1 cellular context compared by ENCODE assay signal in the genomic region with DNA sequence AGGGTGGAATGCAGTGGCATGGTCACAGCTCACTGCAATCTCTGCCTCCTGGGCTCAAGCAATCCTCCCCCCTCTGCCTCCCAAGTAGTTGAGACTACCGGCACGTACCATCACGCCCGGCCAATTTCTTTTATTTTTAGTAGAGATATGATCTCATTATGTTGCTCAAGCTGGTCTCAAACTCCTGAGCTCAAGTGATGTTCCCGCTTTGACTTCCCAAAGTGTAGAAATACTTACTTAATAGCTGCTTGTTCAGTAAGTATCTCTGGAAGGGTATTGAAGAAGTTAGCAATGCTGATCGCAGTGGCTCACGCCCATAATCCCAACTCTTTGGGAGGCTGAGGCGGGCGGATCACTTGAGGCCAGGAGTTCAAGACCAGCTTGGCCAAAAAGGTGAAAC.
TF ChIP-seq lines count a peak whose summit lies in the region.

No MANE protein-coding gene starts in this region.

TF ChIP-seq in HepG2, 621 proteins besides CTCF, POLR2A, EP300 and RAD21:
- TF ChIP-seq, protein P1, sequence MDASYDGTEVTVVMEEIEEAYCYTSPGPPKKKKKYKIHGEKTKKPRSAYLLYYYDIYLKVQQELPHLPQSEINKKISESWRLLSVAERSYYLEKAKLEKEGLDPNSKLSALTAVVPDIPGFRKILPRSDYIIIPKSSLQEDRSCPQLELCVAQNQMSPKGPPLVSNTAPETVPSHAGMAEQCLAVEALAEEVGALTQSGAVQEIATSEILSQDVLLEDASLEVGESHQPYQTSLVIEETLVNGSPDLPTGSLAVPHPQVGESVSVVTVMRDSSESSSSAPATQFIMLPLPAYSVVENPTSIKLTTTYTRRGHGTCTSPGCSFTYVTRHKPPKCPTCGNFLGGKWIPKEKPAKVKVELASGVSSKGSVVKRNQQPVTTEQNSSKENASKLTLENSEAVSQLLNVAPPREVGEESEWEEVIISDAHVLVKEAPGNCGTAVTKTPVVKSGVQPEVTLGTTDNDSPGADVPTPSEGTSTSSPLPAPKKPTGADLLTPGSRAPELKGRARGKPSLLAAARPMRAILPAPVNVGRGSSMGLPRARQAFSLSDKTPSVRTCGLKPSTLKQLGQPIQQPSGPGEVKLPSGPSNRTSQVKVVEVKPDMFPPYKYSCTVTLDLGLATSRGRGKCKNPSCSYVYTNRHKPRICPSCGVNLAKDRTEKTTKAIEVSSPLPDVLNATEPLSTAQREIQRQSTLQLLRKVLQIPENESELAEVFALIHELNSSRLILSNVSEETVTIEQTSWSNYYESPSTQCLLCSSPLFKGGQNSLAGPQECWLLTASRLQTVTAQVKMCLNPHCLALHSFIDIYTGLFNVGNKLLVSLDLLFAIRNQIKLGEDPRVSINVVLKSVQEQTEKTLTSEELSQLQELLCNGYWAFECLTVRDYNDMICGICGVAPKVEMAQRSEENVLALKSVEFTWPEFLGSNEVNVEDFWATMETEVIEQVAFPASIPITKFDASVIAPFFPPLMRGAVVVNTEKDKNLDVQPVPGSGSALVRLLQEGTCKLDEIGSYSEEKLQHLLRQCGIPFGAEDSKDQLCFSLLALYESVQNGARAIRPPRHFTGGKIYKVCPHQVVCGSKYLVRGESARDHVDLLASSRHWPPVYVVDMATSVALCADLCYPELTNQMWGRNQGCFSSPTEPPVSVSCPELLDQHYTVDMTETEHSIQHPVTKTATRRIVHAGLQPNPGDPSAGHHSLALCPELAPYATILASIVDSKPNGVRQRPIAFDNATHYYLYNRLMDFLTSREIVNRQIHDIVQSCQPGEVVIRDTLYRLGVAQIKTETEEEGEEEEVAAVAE (CRISPR knock-in tag; IDR thresholded peaks at IDR 0.05; ENCODE audit: borderline replicate concordance) = no peak
- TF ChIP-seq ZBTB38 (CRISPR knock-in tag; IDR thresholded peaks at IDR 0.05) = peak; percentile 64
- TF ChIP-seq ZFP1 (CRISPR knock-in tag; IDR thresholded peaks at IDR 0.05) = no peak
- 0 out of 2 replicates have a peak, but pooled peaks have one; percentile 43 for TF ChIP-seq ARNT2 (CRISPR knock-in tag; IDR thresholded peaks at IDR 0.05; ENCODE audit: low read depth)
- TF ChIP-seq PRPF4 (IDR thresholded peaks at IDR 0.05; ENCODE audit: low read depth, low read length, poor library complexity, severe bottlenecking) = peak; percentile 34
- peak; percentile 61; the same call in 1 of the 2 replicates for TF ChIP-seq ZNF121 (CRISPR knock-in tag; IDR thresholded peaks at IDR 0.05)
